Comparison of ENCODE assay signal across 9 cellular contexts in the genomic region with DNA sequence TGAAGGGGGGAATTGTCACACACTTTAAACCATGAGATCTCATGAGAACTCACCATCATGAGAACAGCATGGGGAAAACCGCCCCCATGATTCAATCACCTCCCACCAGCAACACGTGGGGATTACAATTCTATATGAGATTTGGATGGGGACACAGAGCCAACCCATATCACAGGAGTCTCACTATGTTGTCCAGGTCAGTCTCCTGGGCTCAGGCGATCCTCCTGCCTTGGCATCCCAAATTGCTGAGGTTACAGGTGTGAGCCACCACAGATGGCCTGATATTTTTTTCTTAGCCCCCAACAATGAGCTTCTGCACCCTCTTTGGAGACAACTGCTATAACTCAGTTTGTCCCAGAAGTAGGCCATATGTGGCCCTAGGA. TPM values are rescaled to one million over a fixed set of nuclear protein-coding genes. Genes with fewer than 3 reads are reported as not detected.
A peak's percentile ranks its signal among the peaks of the same experiment; 100 is the strongest.
DNase-seq lines count a peak whose midpoint lies in the region; ATAC-seq and TF ChIP-seq lines count a peak whose summit lies in the region.
"Had no signal": no experiment of that assay in that cellular context is flagged by ENCODE, and none has a peak within 500 bp of the region (broad histone marks: within the 10 kb centered on the region; RNA-seq: fewer than 3 reads in every experiment).

No MANE protein-coding gene starts in this region.

- no peaks in the 10 kb centered on the region for H4K20me1 ChIP-seq in SU-DHL-6 (ENCODE audit: low read depth, low read length)

- H3K9me3 Mint-ChIP-seq in activated CD4-positive, alpha-beta T cell treated with anti-CD3 and anti-CD28 coated beads for 36 hours (ENCODE audit: low read depth): peaks cover 3% of the 10 kb centered on the region
- no peaks in the 10 kb centered on the region for H3K9me3 Mint-ChIP-seq in stimulated activated memory B cell treated with anti-CD40 and anti-IgM and Interleukin-4, amounts not matched to agents 10 μg/mL and 1 μg/mL and 100 μg/mL, for 72 hours

- no peaks in the 10 kb centered on the region for H3K9me2 ChIP-seq in SU-DHL-6 (replicated peaks; ENCODE audit: insufficient read depth, low read length)

- H3K27ac Mint-ChIP-seq in activated CD4-positive, alpha-beta T cell treated with anti-CD3 and anti-CD28 coated beads for 36 hours: peak overlapping the region; percentile 90
- peak overlapping the region; percentile 93 for H3K27ac Mint-ChIP-seq in stimulated activated memory B cell treated with anti-CD40 and anti-IgM and Interleukin-4, amounts not matched to agents 10 μg/mL and 1 μg/mL and 100 μg/mL, for 72 hours

- H3K27ac ChIP-seq in SU-DHL-6 (ENCODE audit: low read depth, low read length) (peak overlapping the region; percentile 17), esophagus squamous epithelium (peak overlapping the region; percentile 83 to 95 (median 89))
- H3K27ac ChIP-seq: brain microvascular endothelial cell had no signal

- peak overlapping the region; percentile 45 for H3K4me2 ChIP-seq in SU-DHL-6 (ENCODE audit: low read depth, low read length, poor library complexity, severe bottlenecking)

- peaks cover 0 to 44% (median 11%) of the 10 kb centered on the region in 3 donors for H3K4me1 ChIP-seq in esophagus squamous epithelium

- H3F3A ChIP-seq in SU-DHL-6 (ENCODE audit: insufficient read depth): peaks cover 9% of the 10 kb centered on the region; the same call in 1 of the 2 replicates

- H3K9me3 ChIP-seq in SU-DHL-6 (ENCODE audit: insufficient read depth, low read length) (no peaks in the 10 kb centered on the region), esophagus squamous epithelium (no peaks in the 10 kb centered on the region)

- no peak overlapping the region for H3K4me3 ChIP-seq in SU-DHL-6 (ENCODE audit: insufficient read depth, low read length, poor library complexity, severe bottlenecking)
- peak overlapping the region in 3 of 4 donors; percentile 34 to 50 (median 42) for H3K4me3 ChIP-seq in esophagus squamous epithelium

- H3K79me2 ChIP-seq in SU-DHL-6 (ENCODE audit: insufficient read depth, low read length): no peaks in the 10 kb centered on the region

- CTCF ChIA-PET in activated CD4-positive, alpha-beta T cell treated with anti-CD3 and anti-CD28 coated beads for 36 hours (lab: Charles Lee): no interaction called here

- H3K4me3 Mint-ChIP-seq in activated CD4-positive, alpha-beta T cell treated with anti-CD3 and anti-CD28 coated beads for 36 hours: peak overlapping the region; percentile 57
- peak overlapping the region; percentile 69 for H3K4me3 Mint-ChIP-seq in stimulated activated memory B cell treated with anti-CD40 and anti-IgM and Interleukin-4, amounts not matched to agents 10 μg/mL and 1 μg/mL and 100 μg/mL, for 72 hours

- ATAC-seq in activated CD4-positive, alpha-beta T cell treated with anti-CD3 and anti-CD28 coated beads for 36 hours: no peak
- ATAC-seq in stimulated activated memory B cell treated with anti-CD40 and anti-IgM and Interleukin-4, amounts not matched to agents 10 μg/mL and 1 μg/mL and 100 μg/mL, for 72 hours: no peak
- ATAC-seq in GM19463 (IDR thresholded peaks at IDR 0.05; ENCODE audit: unreplicated experiment): no peak

- WGBS in esophagus squamous epithelium, 2 donors: 78 to 83% methylated on average over 3 of the region's 3 CpGs

- no peaks in the 10 kb centered on the region for H3K36me3 ChIP-seq in SU-DHL-6 (ENCODE audit: low read length)
- peaks cover 0 to 27% (median 4%) of the 10 kb centered on the region in 3 donors for H3K36me3 ChIP-seq in esophagus squamous epithelium
- H3K36me3 ChIP-seq: brain microvascular endothelial cell had no signal

- no peaks in the 10 kb centered on the region for H3K27me3 ChIP-seq in SU-DHL-6 (ENCODE audit: low read length)
- no peaks in the 10 kb centered on the region for H3K27me3 ChIP-seq in esophagus squamous epithelium
- H3K27me3 ChIP-seq: brain microvascular endothelial cell had no signal

- TF ChIP-seq POLR2A in esophagus squamous epithelium (IDR thresholded peaks at IDR 0.05): no peak

- peaks cover 44% of the 10 kb centered on the region for H3K4me1 Mint-ChIP-seq in activated CD4-positive, alpha-beta T cell treated with anti-CD3 and anti-CD28 coated beads for 36 hours
- H3K4me1 Mint-ChIP-seq in stimulated activated memory B cell treated with anti-CD40 and anti-IgM and Interleukin-4, amounts not matched to agents 10 μg/mL and 1 μg/mL and 100 μg/mL, for 72 hours: peaks cover 45% of the 10 kb centered on the region

- no peaks in the 10 kb centered on the region for H3K27me3 Mint-ChIP-seq in activated CD4-positive, alpha-beta T cell treated with anti-CD3 and anti-CD28 coated beads for 36 hours
- H3K27me3 Mint-ChIP-seq in stimulated activated memory B cell treated with anti-CD40 and anti-IgM and Interleukin-4, amounts not matched to agents 10 μg/mL and 1 μg/mL and 100 μg/mL, for 72 hours: no peaks in the 10 kb centered on the region

- intact Hi-C loops in activated CD4-positive, alpha-beta T cell treated with anti-CD3 and anti-CD28 coated beads for 36 hours (cut with DNase I, micrococcal nuclease): no loop called here
- intact Hi-C loops in esophagus squamous epithelium (cut with DNase I): no loop called here

- no peak for DNase-seq in activated CD4-positive, alpha-beta T cell treated with anti-CD3 and anti-CD28 coated beads for 36 hours
- DNase-seq in activated CD4-positive, alpha-beta T cell treated with anti-CD3 and anti-CD28 coated beads for 4 hours: no peak
- DNase-seq in esophagus squamous epithelium (lab: John Stamatoyannopoulos, UW): no peak
- no peak for DNase-seq in AG20443 (ENCODE audit: low spot score)
- DNase-seq in dermis blood vessel endothelial cell: no peak
- DNase-seq: brain microvascular endothelial cell had no signal

- TF ChIP-seq CTCF in SU-DHL-6 (IDR thresholded peaks at IDR 0.05; ENCODE audit: insufficient read depth, low read length, poor library complexity, severe bottlenecking): no peak
- TF ChIP-seq CTCF in esophagus squamous epithelium (IDR thresholded peaks at IDR 0.05): no peak

- H3K9ac ChIP-seq in SU-DHL-6 (ENCODE audit: low read length): peak overlapping the region; percentile 30

- peaks cover 11% of the 10 kb centered on the region for H3K36me3 Mint-ChIP-seq in activated CD4-positive, alpha-beta T cell treated with anti-CD3 and anti-CD28 coated beads for 36 hours (ENCODE audit: low read depth)
- peaks cover 7% of the 10 kb centered on the region for H3K36me3 Mint-ChIP-seq in stimulated activated memory B cell treated with anti-CD40 and anti-IgM and Interleukin-4, amounts not matched to agents 10 μg/mL and 1 μg/mL and 100 μg/mL, for 72 hours

- peak overlapping the region; percentile 83 for H2AFZ ChIP-seq in SU-DHL-6 (ENCODE audit: low read depth, low read length, severe bottlenecking)

- POLR2A ChIA-PET in activated CD4-positive, alpha-beta T cell treated with anti-CD3 and anti-CD28 coated beads for 36 hours (lab: Charles Lee): interaction anchor here (1.0 to 2.0 kb wide), 3 partner anchors 12 to 23 kb away, joined by 5 to 18 read pairs (median 15); partner anchors contain the start of gene MORC3

RNA-seq across cellular contexts. Expression of gene MORC3, which starts 22.5 kb away (rescaled TPM):
- total RNA-seq in activated CD4-positive, alpha-beta T cell treated with anti-CD3 and anti-CD28 coated beads for 36 hours: 10 to 100 TPM; 23.9 to 25.0 TPM
- total RNA-seq in esophagus squamous epithelium (10 to 100 TPM; 31.9 to 50.5 (median 43.1) TPM), dermis blood vessel endothelial cell (46.6 and 49.4 TPM in 2 replicates)
